ENCODE assay signal across 8 cellular contexts in genomic region chr4:87498446-87498900, GRCh38. TPM values are rescaled to one million over a fixed set of nuclear protein-coding genes. Genes with fewer than 3 reads are reported as not detected.
A peak's percentile ranks its signal among the peaks of the same experiment; 100 is the strongest.
DNase-seq lines count a peak whose midpoint lies in the region; ATAC-seq, FAIRE-seq and TF ChIP-seq lines count a peak whose summit lies in the region.

No MANE protein-coding gene starts in this region.

- no peak for DNase-seq in esophagus squamous epithelium (lab: John Stamatoyannopoulos, UW)
- no peak for DNase-seq in NCI-H774 (lab: John Stamatoyannopoulos, UW)
- DNase-seq in Calu3: no peak
- no peak for DNase-seq in RCC 7860 (ENCODE audit: low spot score)
- no peak for DNase-seq in C1 segment of cervical spinal cord (lab: John Stamatoyannopoulos, UW)

- H3K36me3 ChIP-seq in ACC112 (ENCODE audit: insufficient read depth, low read length): no peaks in the 10 kb centered on the region
- H3K36me3 ChIP-seq in esophagus squamous epithelium: peaks cover 0 to 36% (median 0%) of the 10 kb centered on the region in 3 donors

- peaks cover 24% of the 10 kb centered on the region for H3K4me1 ChIP-seq in ACC112 (ENCODE audit: control insufficient read depth, insufficient read depth, low read length, unreplicated experiment)
- H3K4me1 ChIP-seq in esophagus squamous epithelium: peaks cover 6 to 70% (median 32%) of the 10 kb centered on the region in 3 donors

- CTCF ChIA-PET in Calu3 (lab: Charles Lee): interaction anchor here (1.1 kb wide), 1 partner anchor 108 kb away, joined by 5 read pairs; the partner anchor contains the start of gene HSD17B11

- H3K27ac Mint-ChIP-seq in Calu3 (ENCODE audit: unreplicated experiment): no peak overlapping the region

- peaks cover 6% of the 10 kb centered on the region for H3K9me3 Mint-ChIP-seq in Calu3 (ENCODE audit: low read depth, unreplicated experiment)

- H2AFZ ChIP-seq in ACC112 (ENCODE audit: low read length, unreplicated experiment): peak overlapping the region; percentile 84

- no peaks in the 10 kb centered on the region for H3K79me2 ChIP-seq in ACC112 (ENCODE audit: control insufficient read depth, insufficient read depth, low read length, unreplicated experiment)

- peak; percentile 47 for ATAC-seq in GM19023 (IDR thresholded peaks at IDR 0.05; ENCODE audit: unreplicated experiment)
- ATAC-seq in HG03159 (IDR thresholded peaks at IDR 0.05; ENCODE audit: unreplicated experiment): peak; percentile 44

- H3K27me3 Mint-ChIP-seq in Calu3 (ENCODE audit: unreplicated experiment): no peaks in the 10 kb centered on the region

- H3K4me3 ChIP-seq in ACC112 (ENCODE audit: low read depth, low read length) (peak overlapping the region; percentile 64), esophagus squamous epithelium (peak overlapping the region in 1 of 4 donors; percentile 39)

- H3K4me3 Mint-ChIP-seq in Calu3 (ENCODE audit: low read depth, unreplicated experiment): no peak overlapping the region

- no TSS peak for BruUV-seq in Calu3 (replicated peaks; lab: Mats Ljungman, UMichigan)

- no peaks in the 10 kb centered on the region for H3K9me3 ChIP-seq in esophagus squamous epithelium

- TF ChIP-seq CTCF in esophagus squamous epithelium (IDR thresholded peaks at IDR 0.05): no peak
- TF ChIP-seq CTCF in Calu3 (IDR thresholded peaks at IDR 0.05; ENCODE audit: unreplicated experiment): no peak

- H3K27me3 ChIP-seq in ACC112 (ENCODE audit: insufficient read depth, low read length) (no peaks in the 10 kb centered on the region), esophagus squamous epithelium (no peaks in the 10 kb centered on the region)

- H3K27ac ChIP-seq in ACC112 (ENCODE audit: low read depth, low read length) (peak overlapping the region; percentile 20), esophagus squamous epithelium (peak overlapping the region in 3 of 4 donors; percentile 69 to 74 (median 71))

- TF ChIP-seq POLR2A in esophagus squamous epithelium (IDR thresholded peaks at IDR 0.05): no peak

- FAIRE-seq in RCC 7860 (lab: Jason Lieb, UNC): no peak

- 29 to 34% methylated on average over 5 of the region's 5 CpGs for WGBS in esophagus squamous epithelium, 2 donors

- intact Hi-C loops in esophagus squamous epithelium (cut with DNase I) (no loop called here), Calu3 (cut with micrococcal nuclease; ENCODE audit: unreplicated experiment) (no loop called here)

- peaks cover 10% of the 10 kb centered on the region for H3K4me1 Mint-ChIP-seq in Calu3 (ENCODE audit: low read depth, unreplicated experiment)

- H3K36me3 Mint-ChIP-seq in Calu3 (ENCODE audit: insufficient read depth, unreplicated experiment): no peaks in the 10 kb centered on the region

RNA-seq across cellular contexts. Expression of gene SPARCL1, which starts 30.7 kb away (rescaled TPM):
- 100 to 1,000 TPM in 2 of 4 donors, 10 to 100 TPM in 2; 37.3 to 450 (median 131) TPM for total RNA-seq in esophagus squamous epithelium
- total RNA-seq in Calu3 (2022): not detected in 2 replicates

Comparison
In these comparisons a context has a peak if more than half of its experiments do, and no peak if none do; other contexts are left out.
1. RNA of gene SPARCL1, which starts 30.7 kb away (total RNA-seq): 37.3 to 450 TPM in esophagus squamous epithelium; not detected in Calu3; every median in the first group is over 10 times any median in the second.